Comparison of ENCODE assay signal across 17 cellular contexts in genomic region chr3:177611781-177612389, GRCh38.
A peak's percentile ranks its signal among the peaks of the same experiment; 100 is the strongest.
DNase-seq lines count a peak whose midpoint lies in the region; ATAC-seq, FAIRE-seq and TF ChIP-seq lines count a peak whose summit lies in the region.
"Had no signal": no experiment of that assay in that cellular context is flagged by ENCODE, and none has a peak within 500 bp of the region (broad histone marks: within the 10 kb centered on the region; RNA-seq: fewer than 3 reads in every experiment).

No MANE protein-coding gene starts in this region.

- H3K27me3 Mint-ChIP-seq in endothelial cell (ENCODE audit: unreplicated experiment) (peaks cover 4% of the 10 kb centered on the region), osteocyte (ENCODE audit: unreplicated experiment) (no peaks in the 10 kb centered on the region)
- H3K27me3 Mint-ChIP-seq: naive B cell had no signal

- TF ChIP-seq CTCF in endothelial cell (IDR thresholded peaks at IDR 0.05; ENCODE audit: unreplicated experiment) (no peak), osteocyte (IDR thresholded peaks at IDR 0.05) (no peak)

- DNase-seq in NCI-H748 (lab: John Stamatoyannopoulos, UW; ENCODE audit: unreplicated experiment) = peak; percentile 64
- no peak for DNase-seq in NCI-H748 treated with DMSO at 0.1 percent for 48 hours (lab: John Stamatoyannopoulos, UW)
- DNase-seq in NCI-H146 treated with DMSO at 0.1 percent for 48 hours (lab: John Stamatoyannopoulos, UW; ENCODE audit: unreplicated experiment) = peak; percentile 93
- DNase-seq in endothelial cell (ENCODE audit: low spot score) = no peak
- no peak for DNase-seq in osteocyte (ENCODE audit: extremely low spot score, unreplicated experiment)
- DNase-seq in H54 (ENCODE audit: insufficient read length, low spot score) = no peak
- DNase-seq in activated CD4-positive, alpha-beta T cell treated with anti-CD3 and anti-CD28 coated beads for 1 hour = no peak
- DNase-seq: activated CD4-positive, alpha-beta T cell treated with anti-CD3 and anti-CD28 coated beads, Interleukin-2, amount 50 U/mL, for 48 hours; activated gamma-delta T cell; activated T-cell treated with anti-CD3 and anti-CD28 coated beads for 4 hours; endodermal cell; naive B cell; OCI-M1; posterior cingulate gyrus had no signal

- H3K4me1 Mint-ChIP-seq in endothelial cell (ENCODE audit: unreplicated experiment) (peaks cover 37% of the 10 kb centered on the region), osteocyte (ENCODE audit: unreplicated experiment) (peaks cover 84% of the 10 kb centered on the region)

- FAIRE-seq in H54 (lab: Jason Lieb, UNC) = no peak
- FAIRE-seq: GM12878 had no signal

- H3K9me3 Mint-ChIP-seq in endothelial cell (ENCODE audit: unreplicated experiment) (no peaks in the 10 kb centered on the region), osteocyte (ENCODE audit: unreplicated experiment) (no peaks in the 10 kb centered on the region)
- H3K9me3 Mint-ChIP-seq: endodermal cell, naive B cell had no signal

- no peak for TF ChIP-seq POLR2A in H54 (IDR thresholded peaks at IDR 0.05; ENCODE audit: low read depth, low read length)

- no peaks in the 10 kb centered on the region for H3K36me3 Mint-ChIP-seq in endothelial cell (ENCODE audit: low read depth, unreplicated experiment)
- no peaks in the 10 kb centered on the region for H3K36me3 Mint-ChIP-seq in osteocyte (ENCODE audit: unreplicated experiment)
- H3K36me3 Mint-ChIP-seq: naive B cell had no signal

- no peak for ATAC-seq in GM19395 (IDR thresholded peaks at IDR 0.05; ENCODE audit: unreplicated experiment)
- ATAC-seq: GM12878 had no signal

- H3K4me3 Mint-ChIP-seq in endothelial cell (ENCODE audit: unreplicated experiment) (no peak overlapping the region), osteocyte (ENCODE audit: unreplicated experiment) (no peak overlapping the region)
- H3K4me3 Mint-ChIP-seq: endodermal cell; naive B cell; T-helper 1 cell treated with Interleukin-12 subunit alpha and Interleukin-12 subunit beta and Interleukin-4 antibody, amounts not matched to agents 30 μg/mL and 1 μg/mL, for 36 hours had no signal

- H3K27ac Mint-ChIP-seq in endothelial cell (ENCODE audit: unreplicated experiment) (peak overlapping the region; percentile 3), osteocyte (ENCODE audit: unreplicated experiment) (peak overlapping the region; percentile 75)
- H3K27ac Mint-ChIP-seq: naive B cell; T-helper 1 cell treated with Interleukin-12 subunit alpha and Interleukin-12 subunit beta and Interleukin-4 antibody, amounts not matched to agents 30 μg/mL and 1 μg/mL, for 36 hours had no signal

Comparison
In these comparisons a context has a peak if more than half of its experiments do, and no peak if none do; other contexts are left out.
1. DNase-seq: peak in NCI-H748 (single experiment) and NCI-H146 treated with DMSO at 0.1 percent for 48 hours (single experiment); none in NCI-H748 treated with DMSO at 0.1 percent for 48 hours (single experiment), endothelial cell (single experiment), osteocyte (single experiment), H54 (single experiment) and activated CD4-positive, alpha-beta T cell treated with anti-CD3 and anti-CD28 coated beads for 1 hour (single experiment).